24 cellular contexts compared by ENCODE assay signal in genomic region chr22:44935724-44936123, GRCh38.
A peak's percentile ranks its signal among the peaks of the same experiment; 100 is the strongest.
DNase-seq lines count a peak whose midpoint lies in the region; ATAC-seq and TF ChIP-seq lines count a peak whose summit lies in the region.
"Had no signal": no experiment of that assay in that cellular context is flagged by ENCODE, and none has a peak within 500 bp of the region (broad histone marks: within the 10 kb centered on the region; RNA-seq: fewer than 3 reads in every experiment).

No MANE protein-coding gene starts in this region.

- intact Hi-C loops in Right ventricle myocardium superior (cut with DNase I) (no loop called here), right cardiac atrium (cut with DNase I) (no loop called here)

- H3K27me3 ChIP-seq in right cardiac atrium (ENCODE audit: control insufficient read depth, insufficient read depth), result no peaks in the 10 kb centered on the region
- H3K27me3 ChIP-seq: BE2C, MG63 had no signal

- ATAC-seq in Right ventricle myocardium superior (ENCODE audit: poor library complexity) (peak; percentile 88), right cardiac atrium (peak; percentile 72 to 84), GM18907 (IDR thresholded peaks at IDR 0.05; ENCODE audit: unreplicated experiment) (no peak)
- ATAC-seq: A549, GM12878, GM23338 had no signal

- H3K4me1 Mint-ChIP-seq in chondrocyte (ENCODE audit: low read depth), result no peaks in the 10 kb centered on the region
- H3K4me1 Mint-ChIP-seq: CD4-positive, CD25-positive, alpha-beta regulatory T cell had no signal

- DNase-seq in Right ventricle myocardium superior, result peak; percentile 66
- peak in 1 of 3 donors; percentile 72 for DNase-seq in right cardiac atrium
- DNase-seq in superior temporal gyrus (ENCODE audit: extremely low spot score), result peak; percentile 23
- DNase-seq in LoVo (ENCODE audit: low spot score), result no peak
- DNase-seq in DMS 273 (lab: John Stamatoyannopoulos, UW; ENCODE audit: unreplicated experiment), result no peak
- DNase-seq in chondrocyte (ENCODE audit: low spot score), result no peak
- DNase-seq: BE2C; CD4-positive, CD25-positive, alpha-beta regulatory T cell; DMS79 treated with DMSO at 0.1 percent for 48 hours; Kasumi-1; MG63; NCI-H1417; NCI-H1694 treated with DMSO at 0.1 percent for 48 hours; NCI-H2081 treated with DMSO at 0.1 percent for 48 hours; NCI-H2171 treated with DMSO at 0.1 percent for 48 hours; NCI-H446; NCI-H526; OCI-M1 had no signal

- H3K27me3 Mint-ChIP-seq in chondrocyte (ENCODE audit: low read depth), result peaks cover 3% of the 10 kb centered on the region
- H3K27me3 Mint-ChIP-seq: CD4-positive, CD25-positive, alpha-beta regulatory T cell had no signal

- no peak overlapping the region for H3K27ac Mint-ChIP-seq in chondrocyte (ENCODE audit: unreplicated experiment)
- H3K27ac Mint-ChIP-seq: CD4-positive, CD25-positive, alpha-beta regulatory T cell; GM23338 had no signal

- no peak overlapping the region for H3K4me3 ChIP-seq in right cardiac atrium (ENCODE audit: low read length)
- H3K4me3 ChIP-seq: A549, GM12878, GM23338, HAP-1, MG63 had no signal

- WGBS in right cardiac atrium, result 70% methylated on average over 11 of the region's 11 CpGs

- H3K27ac ChIP-seq in angular gyrus (ENCODE audit: low read depth, low read length) (peak overlapping the region; percentile 69), right cardiac atrium (ENCODE audit: low read length) (peak overlapping the region; percentile 66)
- H3K27ac ChIP-seq: A549 had no signal

- no peak overlapping the region for H3K4me3 Mint-ChIP-seq in chondrocyte (ENCODE audit: unreplicated experiment)
- H3K4me3 Mint-ChIP-seq: CD4-positive, CD25-positive, alpha-beta regulatory T cell; GM23338 had no signal

- TF ChIP-seq CTCF in chondrocyte (IDR thresholded peaks at IDR 0.05), result no peak

- H3K4me1 ChIP-seq in right cardiac atrium (ENCODE audit: control insufficient read depth, insufficient read depth, low read length), result no peaks in the 10 kb centered on the region
- H3K4me1 ChIP-seq: A549, BE2C had no signal

- no peaks in the 10 kb centered on the region for H3K9me3 ChIP-seq in right cardiac atrium (ENCODE audit: control insufficient read depth, low read length)
- H3K9me3 ChIP-seq: A549, BE2C, HAP-1, MG63 had no signal

- H3K36me3 Mint-ChIP-seq in chondrocyte (ENCODE audit: low read depth), result no peaks in the 10 kb centered on the region
- H3K36me3 Mint-ChIP-seq: CD4-positive, CD25-positive, alpha-beta regulatory T cell had no signal

- no peaks in the 10 kb centered on the region for H3K9me3 Mint-ChIP-seq in chondrocyte (ENCODE audit: low read depth)
- H3K9me3 Mint-ChIP-seq: GM23338 had no signal

Comparison
In these comparisons a context has a peak if more than half of its experiments do, and no peak if none do; other contexts are left out.
1. DNase-seq: peak in Right ventricle myocardium superior (single experiment) and superior temporal gyrus (single experiment); none in LoVo (single experiment), DMS 273 (single experiment) and chondrocyte (single experiment).